Comparison of ENCODE assay signal across 13 cellular contexts in the genomic region with DNA sequence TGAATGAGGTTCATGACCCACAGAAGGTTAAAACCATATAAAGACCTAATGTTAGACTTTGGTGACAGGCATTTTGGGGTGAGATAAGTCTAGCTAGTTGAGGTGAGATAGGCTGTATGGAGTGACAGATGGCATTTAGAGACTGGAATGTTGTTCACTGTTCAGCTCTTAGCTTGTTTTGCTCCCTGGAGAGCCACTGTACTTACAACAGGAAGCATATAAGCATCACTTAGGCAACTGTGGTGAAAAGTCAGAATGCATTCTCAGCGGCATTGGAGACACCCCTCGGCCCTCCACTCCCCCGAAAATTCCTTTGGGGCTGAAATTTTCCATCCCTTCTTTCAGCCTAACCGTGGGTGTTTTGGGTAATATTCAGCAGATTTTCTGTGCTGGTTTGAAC.
DNase-seq lines count a peak whose midpoint lies in the region; ATAC-seq and TF ChIP-seq lines count a peak whose summit lies in the region.
"Had no signal": no experiment of that assay in that cellular context is flagged by ENCODE, and none has a peak within 500 bp of the region (broad histone marks: within the 10 kb centered on the region; RNA-seq: fewer than 3 reads in every experiment).

No MANE protein-coding gene starts in this region.

- H3K27me3 ChIP-seq in left lung: no peaks in the 10 kb centered on the region
- H3K27me3 ChIP-seq in aorta (ENCODE audit: control insufficient read depth in 1 of 2, insufficient read depth in 2 of 2, low read length in 1 of 2): no peaks in the 10 kb centered on the region
- H3K27me3 ChIP-seq: BE2C, sigmoid colon had no signal

- H3K9me3 ChIP-seq in left lung (no peaks in the 10 kb centered on the region), aorta (ENCODE audit: control insufficient read depth, low read length) (no peaks in the 10 kb centered on the region)
- H3K9me3 ChIP-seq: BE2C, sigmoid colon had no signal

- WGBS in aorta, 2 donors: 2 to 5% methylated on average over 4 of the region's 4 CpGs

- TF ChIP-seq CTCF in left lung (IDR thresholded peaks at IDR 0.05) (no peak), GM20000 (IDR thresholded peaks at IDR 0.05; ENCODE audit: extremely low read depth, missing control alignments) (no peak)

- H3K4me1 ChIP-seq in left lung: peaks cover 9 to 39% of the 10 kb centered on the region in 2 donors
- H3K4me1 ChIP-seq in aorta (ENCODE audit: control insufficient read depth in 1 of 2, insufficient read depth in 2 of 2, low read length in 2 of 2): peaks cover 0 to 17% of the 10 kb centered on the region in 2 donors

- ATAC-seq in Right ventricle myocardium inferior: peak; percentile 47
- ATAC-seq in left lung: peak; percentile 66
- ATAC-seq in aorta (ENCODE audit: low FRiP score): peak; percentile 52
- ATAC-seq in HG03520 (IDR thresholded peaks at IDR 0.05; ENCODE audit: unreplicated experiment): no peak
- ATAC-seq in activated CD4-positive, CD25-positive, alpha-beta regulatory T cell treated with anti-CD3 and anti-CD28 coated beads, Interleukin-2, amount 50 U/mL, for 24 hours: no peak
- ATAC-seq: naive thymus-derived CD4-positive, alpha-beta T cell had no signal

- H3K4me3 ChIP-seq in left lung: no peak overlapping the region
- H3K4me3 ChIP-seq in aorta (ENCODE audit: low read length in 2 of 2): no peak overlapping the region
- H3K4me3 ChIP-seq: PC-9, sigmoid colon had no signal

- intact Hi-C loops in Right ventricle myocardium inferior (cut with DNase I): loop anchor here (5.0 kb wide), 1 partner anchor 35 kb away; no protein-coding TSS in a partner anchor
- intact Hi-C loops in cardiac septum (cut with DNase I): loop anchor here (5.0 kb wide), 1 partner anchor 60 kb away; no protein-coding TSS in a partner anchor
- intact Hi-C loops in left lung (cut with DNase I): no loop called here
- intact Hi-C loops in aorta (cut with DNase I): loop anchor here in 1 of 2 donors (5.0 kb wide), 1 partner anchor 60 kb away; no protein-coding TSS in a partner anchor

- DNase-seq in Right ventricle myocardium inferior (ENCODE audit: missing footprints) (no peak), cardiac septum (ENCODE audit: low spot score) (no peak), cerebellar cortex (ENCODE audit: low spot score) (peak; percentile 46), left lung (no peak), aorta (no peak), GM20000 (ENCODE audit: low spot score) (no peak)
- DNase-seq: amniotic stem cell; BE2C; naive thymus-derived CD4-positive, alpha-beta T cell; PC-9; sigmoid colon had no signal

- H3K27ac ChIP-seq in left lung (peak overlapping the region; percentile 1 to 69), aorta (ENCODE audit: low read depth in 1 of 2, low read length in 2 of 2) (peak overlapping the region; percentile 82 to 95)
- H3K27ac ChIP-seq: PC-9 had no signal

- no peaks in the 10 kb centered on the region for H3K36me3 ChIP-seq in left lung
- no peaks in the 10 kb centered on the region for H3K36me3 ChIP-seq in aorta (ENCODE audit: control insufficient read depth in 1 of 2, insufficient read depth in 2 of 2, low read length in 1 of 2)
- H3K36me3 ChIP-seq: BE2C, sigmoid colon had no signal

Comparison
In these comparisons a context has a peak if more than half of its experiments do, and no peak if none do; other contexts are left out.
1. ATAC-seq: peak in Right ventricle myocardium inferior (single experiment), left lung (single experiment) and aorta (single experiment); none in HG03520 (single experiment) and activated CD4-positive, CD25-positive, alpha-beta regulatory T cell treated with anti-CD3 and anti-CD28 coated beads, Interleukin-2, amount 50 U/mL, for 24 hours (0 of 2).
2. intact Hi-C loops: an anchor here in Right ventricle myocardium inferior (5.0 kb wide) and cardiac septum (5.0 kb wide); none called in left lung.